In genomic region chr13:42804244-42804868, GRCh38 we compare ENCODE assay signal across 1 cellular context.
TF ChIP-seq lines count a peak whose summit lies in the region.

No MANE protein-coding gene starts in this region.

TF ChIP-seq in GM23338, 12 proteins besides CTCF, POLR2A, EP300 and RAD21 (continued from another document):
- no peak for TF ChIP-seq ZNF462 (CRISPR knock-in tag; IDR thresholded peaks at IDR 0.05)
- no peak for TF ChIP-seq STAT1 (IDR thresholded peaks at IDR 0.05; ENCODE audit: unreplicated experiment)
